8 cellular contexts compared by ENCODE assay signal in genomic region chr3:133377396-133377795, GRCh38. TPM values are rescaled to one million over a fixed set of nuclear protein-coding genes. Genes with fewer than 3 reads are reported as not detected.
DNase-seq lines count a peak whose midpoint lies in the region; ATAC-seq and TF ChIP-seq lines count a peak whose summit lies in the region.

No MANE protein-coding gene starts in this region.

- 88 to 95% methylated on average over 2 to 3 of the region's 3 CpGs for WGBS in endodermal cell (ENCODE audit: insufficient coverage in 1 of 2, insufficient read length in 1 of 2), 2 experiments

- H3K36me3 Mint-ChIP-seq in endodermal cell (ENCODE audit: low read depth) = no peaks in the 10 kb centered on the region
- no peaks in the 10 kb centered on the region for H3K36me3 Mint-ChIP-seq in nephron progenitor cell (ENCODE audit: low read depth)

- TF ChIP-seq POLR2A in GM18505 (IDR thresholded peaks at IDR 0.05; ENCODE audit: borderline replicate concordance, extremely low read depth, insufficient read depth, insufficient read length) = no peak

- TF ChIP-seq CTCF in endodermal cell (conservative IDR thresholded peaks at IDR 0.05) (peak; percentile 67), nephron progenitor cell (IDR thresholded peaks at IDR 0.05) (peak; percentile 23)

- H3K9me3 ChIP-seq in endodermal cell (ENCODE audit: control insufficient read depth, low read length) = no peaks in the 10 kb centered on the region

- H3K27me3 Mint-ChIP-seq in endodermal cell (ENCODE audit: insufficient read depth) (no peaks in the 10 kb centered on the region), nephron progenitor cell (ENCODE audit: low read depth, poor library complexity) (no peaks in the 10 kb centered on the region)

- no peaks in the 10 kb centered on the region for H3K9me3 Mint-ChIP-seq in endodermal cell
- H3K9me3 Mint-ChIP-seq in nephron progenitor cell = no peaks in the 10 kb centered on the region

- H3K4me1 ChIP-seq in endodermal cell (ENCODE audit: control insufficient read depth, insufficient read depth, low read length) = peaks cover 16% of the 10 kb centered on the region

- H3K27ac Mint-ChIP-seq in endodermal cell (no peak overlapping the region), nephron progenitor cell (no peak overlapping the region)

- no peaks in the 10 kb centered on the region for H3K27me3 ChIP-seq in endodermal cell (ENCODE audit: control insufficient read depth, insufficient read depth, low read length, poor library complexity, severe bottlenecking)

- no peak overlapping the region for H3K4me3 ChIP-seq in endodermal cell (ENCODE audit: low read length)

- H3K4me1 Mint-ChIP-seq in endodermal cell (peaks cover 42% of the 10 kb centered on the region), nephron progenitor cell (peaks cover 22% of the 10 kb centered on the region)

- ATAC-seq in GM18505 (IDR thresholded peaks at IDR 0.05; ENCODE audit: unreplicated experiment) = no peak
- no peak for ATAC-seq in GM19328 (IDR thresholded peaks at IDR 0.05; ENCODE audit: unreplicated experiment)
- ATAC-seq in HG03460 (IDR thresholded peaks at IDR 0.05; ENCODE audit: unreplicated experiment) = no peak

- no peaks in the 10 kb centered on the region for H3K36me3 ChIP-seq in endodermal cell (ENCODE audit: control insufficient read depth, insufficient read depth, low read length)

- peak; percentile 16 to 71 for DNase-seq in NCI-H526 (lab: John Stamatoyannopoulos, UW)
- no peak for DNase-seq in NCI-H526 treated with DMSO at 0.1 percent for 48 hours (lab: John Stamatoyannopoulos, UW)
- DNase-seq in NCI-H82 (lab: John Stamatoyannopoulos, UW) = peak; percentile 59
- DNase-seq in endodermal cell = peak; percentile 67
- no peak for DNase-seq in nephron progenitor cell

- H3K4me3 Mint-ChIP-seq in endodermal cell (no peak overlapping the region), nephron progenitor cell (no peak overlapping the region)

- H3K27ac ChIP-seq in endodermal cell (ENCODE audit: low read depth, low read length) = no peak overlapping the region

- H3K9ac ChIP-seq in endodermal cell (ENCODE audit: extremely low read depth, low read length, poor library complexity, severe bottlenecking) = no peak overlapping the region

RNA-seq across cellular contexts. Expression of gene BFSP2, which starts 22.5 kb away (rescaled TPM):
- total RNA-seq in endodermal cell = not detected
- polyA plus RNA-seq in endodermal cell (2013, experiment 1 of 2) = not detected
- not detected for polyA plus RNA-seq in endodermal cell (2013, experiment 2 of 2)

Comparison
In these comparisons a context has a peak if more than half of its experiments do, and no peak if none do; other contexts are left out.
1. DNase-seq: peak in NCI-H526 (2 of 2), NCI-H82 (single experiment) and endodermal cell (single experiment); none in NCI-H526 treated with DMSO at 0.1 percent for 48 hours (single experiment) and nephron progenitor cell (single experiment).